Comparison of ENCODE assay signal across 20 cellular contexts in the genomic region with DNA sequence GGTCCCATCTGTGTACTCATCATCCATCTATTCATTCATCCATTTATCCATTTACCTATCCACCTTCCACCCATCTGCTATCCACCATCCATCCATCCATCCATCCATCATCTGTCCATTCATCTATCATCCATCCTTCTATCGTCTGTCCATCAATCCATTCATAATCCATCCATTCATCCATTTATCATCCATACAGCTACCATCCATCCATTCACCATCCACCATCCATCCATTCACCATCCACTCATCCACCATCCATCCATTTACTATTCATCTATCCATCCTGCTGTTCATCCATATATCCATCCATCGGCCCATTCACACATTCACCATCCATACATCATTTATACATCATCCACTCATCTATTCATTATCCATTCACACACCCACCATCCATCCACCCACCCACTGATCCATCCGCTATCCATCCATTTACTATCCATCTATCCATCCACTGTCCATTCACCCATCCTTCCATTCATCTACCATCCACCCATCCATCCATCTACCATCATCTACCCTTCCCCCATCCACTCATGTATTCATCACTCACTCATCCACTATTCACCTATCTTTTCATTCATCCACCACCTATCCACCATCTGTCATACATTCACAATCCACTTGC.
"Had no signal": no experiment of that assay in that cellular context is flagged by ENCODE, and none has a peak within 500 bp of the region (broad histone marks: within the 10 kb centered on the region; RNA-seq: fewer than 3 reads in every experiment).

No MANE protein-coding gene starts in this region.

- DNase-seq: Kasumi-1, MM.1S, NCI-H1092 treated with DMSO at 0.1 percent for 48 hours, NCI-H1436, NCI-H187, NCI-H2029, NCI-H2081 treated with DMSO at 0.1 percent for 48 hours, NCI-H2171, NCI-H226, NCI-H446, NCI-H510A, NCI-H524 treated with DMSO at 0.1 percent for 48 hours, NCI-H69, NCI-H774, Right ventricle myocardium superior, RPMI8226, SIG-M5, SK-N-SH had no signal

- H3K9ac ChIP-seq: KMS-11, SK-N-SH had no signal

- H3K27ac ChIP-seq: KMS-11 had no signal

- H3K4me2 ChIP-seq: KMS-11, SK-N-SH had no signal

- H3K9me3 ChIP-seq: SK-N-SH had no signal

- FAIRE-seq: RCC 7860 had no signal
